In genomic region chr10:102629661-102630614, GRCh38 we compare ENCODE assay signal across 7 cellular contexts. TPM values are rescaled to one million over a fixed set of nuclear protein-coding genes. Genes with fewer than 3 reads are reported as not detected.
DNase-seq lines count a peak whose midpoint lies in the region; TF ChIP-seq lines count a peak whose summit lies in the region.

No MANE protein-coding gene starts in this region.

- H3K4me3 ChIP-seq in tibial artery = no peak overlapping the region

- TF ChIP-seq CTCF in tibial artery (IDR thresholded peaks at IDR 0.05) = no peak

- peaks cover 0 to 19% (median 0%) of the 10 kb centered on the region in 3 donors for H3K36me3 ChIP-seq in tibial artery

- H3K27me3 ChIP-seq in tibial artery = no peaks in the 10 kb centered on the region

- H3K4me1 ChIP-seq in tibial artery = peaks cover 8 to 87% (median 80%) of the 10 kb centered on the region in 4 donors

- DNase-seq in HT1080 (ENCODE audit: low read depth) (peak; percentile 98), astrocyte of the hippocampus (ENCODE audit: low read depth, low spot score) (peak; percentile 96), islet precursor cell (peak; percentile 99), tibial artery (no peak), NCI-H1092 (lab: John Stamatoyannopoulos, UW) (no peak), NCI-H69 (lab: John Stamatoyannopoulos, UW) (no peak)
- no peak for DNase-seq in stimulated activated CD8-positive, alpha-beta memory T cell treated with anti-CD3 and anti-CD28 coated beads, Interleukin-4, amount 100 ng/mL, for 48 hours

- intact Hi-C loops in tibial artery (cut with DNase I; ENCODE audit: low total_unique reads) = no loop called here

- peak overlapping the region; percentile 47 to 90 for H3K27ac ChIP-seq in tibial artery

- no peaks in the 10 kb centered on the region for H3K9me3 ChIP-seq in tibial artery

RNA-seq across cellular contexts. Expression of gene TRIM8, which starts 14.3 kb away (rescaled TPM):
- total RNA-seq in HT1080 (2014; rRNA removed; shearing (Covaris generic)) = 104 and 117 TPM in 2 replicates
- polyA plus RNA-seq in HT1080 (2015; cell fraction: cytosol; rRNA removed) = 188 and 198 TPM in 2 replicates
- polyA plus RNA-seq in HT1080 (2015; cell fraction: nucleus; rRNA removed) = 106 and 115 TPM in 2 replicates

Comparison
In these comparisons a context has a peak if more than half of its experiments do, and no peak if none do; other contexts are left out.
1. DNase-seq: peak in HT1080 (single experiment), astrocyte of the hippocampus (single experiment) and islet precursor cell (single experiment); none in tibial artery (0 of 2), NCI-H1092 (single experiment), stimulated activated CD8-positive, alpha-beta memory T cell treated with anti-CD3 and anti-CD28 coated beads, Interleukin-4, amount 100 ng/mL, for 48 hours (single experiment) and NCI-H69 (single experiment).